6 cellular contexts compared by ENCODE assay signal in the genomic region with DNA sequence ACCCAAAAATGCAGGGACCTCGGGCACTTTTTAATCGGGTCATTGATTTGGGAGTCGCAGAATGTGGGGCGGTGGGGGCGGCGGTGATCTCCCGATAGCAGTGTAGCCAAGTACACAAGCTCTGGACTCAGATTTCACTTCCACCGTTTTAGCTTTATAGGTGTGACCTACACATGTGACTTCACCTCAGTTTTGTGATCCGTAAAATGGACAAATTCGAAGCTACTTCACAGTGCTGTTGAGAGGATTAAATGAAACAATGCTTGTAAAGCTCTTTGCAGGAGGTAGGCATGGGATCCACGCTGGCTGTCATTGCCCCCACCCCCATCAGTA. TPM values are rescaled to one million over a fixed set of nuclear protein-coding genes. Genes with fewer than 3 reads are reported as not detected.
DNase-seq lines count a peak whose midpoint lies in the region; ATAC-seq lines count a peak whose summit lies in the region.

No MANE protein-coding gene starts in this region.

- peaks cover 31 to 53% (median 45%) of the 10 kb centered on the region in 3 donors for H3K4me1 Mint-ChIP-seq in T-cell

- peak overlapping the region; percentile 99 for H3K27ac ChIP-seq in layer of hippocampus (ENCODE audit: low read depth, low read length)

- H3K4me3 ChIP-seq in HAP-1: peak overlapping the region; percentile 99

- CTCF ChIA-PET in T-cell (lab: Charles Lee): interaction anchor here (0.5 to 1.2 kb wide), 5 partner anchors 11 to 193 kb away, joined by 3 to 5 read pairs (median 3); no protein-coding TSS in a partner anchor

- H3K27me3 Mint-ChIP-seq in T-cell: no peaks in the 10 kb centered on the region

- H3K27ac Mint-ChIP-seq in T-cell: peak overlapping the region; percentile 94 to 95

- peaks cover 30% of the 10 kb centered on the region for H3K36me3 ChIP-seq in HAP-1 (replicated peaks)

- peak overlapping the region; percentile 90 to 95 (median 94) for H3K4me3 Mint-ChIP-seq in T-cell

- peaks cover 13% of the 10 kb centered on the region for H3K4me1 ChIP-seq in HAP-1

- POLR2A ChIA-PET in T-cell (lab: Charles Lee): interaction anchor here (0.6 to 0.7 kb wide), 4 partner anchors 27 to 37 kb away, joined by 3 to 10 read pairs (median 5); no protein-coding TSS in a partner anchor

- peaks cover 16% of the 10 kb centered on the region for H3K36me3 Mint-ChIP-seq in T-cell

- ATAC-seq in T-cell (replicated peaks in 1 of 4) (no peak), HG02885 (IDR thresholded peaks at IDR 0.05; ENCODE audit: poor library complexity, unreplicated experiment) (no peak), GM19455 (IDR thresholded peaks at IDR 0.05; ENCODE audit: unreplicated experiment) (no peak)

- H3K27me3 ChIP-seq in HAP-1 (ENCODE audit: low read depth): no peaks in the 10 kb centered on the region
- no peaks in the 10 kb centered on the region for H3K27me3 ChIP-seq in layer of hippocampus (ENCODE audit: control insufficient read depth, insufficient read depth, low read length)

- no peaks in the 10 kb centered on the region for H3K9me3 Mint-ChIP-seq in T-cell

- in situ Hi-C loops in HAP-1 (cut with MboI; ENCODE audit: low sequenced_read_pairs): no loop called here

- H3K9me3 ChIP-seq in HAP-1: no peaks in the 10 kb centered on the region; the same call in 1 of the 2 replicates

- DNase-seq in HAP-1 (ENCODE audit: low spot score in 2 of 2): peak in 1 of 2 experiments; percentile 14
- no peak for DNase-seq in T-cell
- no peak for DNase-seq in SW480 (ENCODE audit: low spot score)

RNA-seq across cellular contexts. Expression of a gene that starts 0.5 kb away (rescaled TPM):
- total RNA-seq in T-cell: 10 to 100 TPM in 3 of 5 donors, 1 to 10 TPM in 2; 7.8 to 17.8 (median 13.8) TPM

RNA-seq across cellular contexts. Expression of a gene that starts 0.7 kb away (rescaled TPM):
- total RNA-seq in T-cell: 10 to 100 TPM; 86.1 to 100.0 (median 88.0) TPM

RNA-seq across cellular contexts. Expression of a gene that starts 35.3 kb away (rescaled TPM):
- total RNA-seq in T-cell: 10 to 100 TPM; 58.8 to 81.6 (median 73.5) TPM

RNA-seq across cellular contexts. Expression of a gene that starts 36.5 kb away (rescaled TPM):
- under 1 TPM in 2 of 5 donors, not detected in 3; 0.25 to 0.69 TPM for total RNA-seq in T-cell

RNA-seq across cellular contexts. Expression of a gene that starts 50.4 kb away (rescaled TPM):
- 1 to 10 TPM in 2 of 5 donors, under 1 TPM in 3; 0.43 to 2.9 (median 0.85) TPM for total RNA-seq in T-cell
